Comparison of ENCODE assay signal across 24 cellular contexts in the genomic region with DNA sequence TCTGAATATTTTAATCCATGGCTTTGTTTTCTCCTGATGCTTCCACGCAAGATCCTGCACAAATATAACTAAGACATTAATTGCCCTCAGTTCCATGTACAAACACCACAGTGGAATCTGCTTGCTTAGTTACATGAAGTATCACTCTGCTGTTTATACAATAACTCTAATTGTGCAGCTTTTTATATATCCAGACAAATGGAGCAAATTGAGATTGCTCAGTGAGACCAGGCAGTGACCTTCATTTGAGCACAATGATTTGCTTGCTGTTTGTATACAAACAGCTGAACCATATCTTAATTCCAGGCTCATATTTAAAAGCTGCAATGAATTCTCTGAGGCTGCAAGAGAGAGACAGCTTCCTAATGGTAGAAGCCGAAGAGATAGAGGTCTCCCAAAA.
"Had no signal": no experiment of that assay in that cellular context is flagged by ENCODE, and none has a peak within 500 bp of the region (broad histone marks: within the 10 kb centered on the region; RNA-seq: fewer than 3 reads in every experiment).

No MANE protein-coding gene starts in this region.

- H3K9me3 ChIP-seq: ascending aorta, body of pancreas, Peyer's patch, SJSA1 had no signal

- H3K4me1 Mint-ChIP-seq: activated naive CD8-positive, alpha-beta T cell treated with anti-CD3 and anti-CD28 coated beads, Interleukin-2, amount 50 U/mL, for 24 hours; WTC11 had no signal

- H3K4me1 ChIP-seq: ascending aorta, body of pancreas, Peyer's patch, SJSA1 had no signal

- H3K27ac Mint-ChIP-seq: activated CD8-positive, alpha-beta T cell treated with anti-CD3 and anti-CD28 coated beads, Interleukin-2, amount 10 ng/mL, durations not matched to agents 7 days and 5 days; activated naive CD4-positive, alpha-beta T cell treated with anti-CD3 and anti-CD28 coated beads, Interleukin-2, amount 50 U/mL, for 72 hours; activated naive CD8-positive, alpha-beta T cell treated with anti-CD3 and anti-CD28 coated beads, Interleukin-2, amount 50 U/mL, for 24 hours; T-helper 1 cell treated with Interleukin-12 subunit alpha and Interleukin-12 subunit beta and Interleukin-4 antibody, amounts not matched to agents 30 μg/mL and 1 μg/mL, for 36 hours; WTC11 had no signal

- H3K36me3 ChIP-seq: ascending aorta, Peyer's patch, SJSA1 had no signal

- H3K36me3 Mint-ChIP-seq: activated naive CD4-positive, alpha-beta T cell treated with anti-CD3 and anti-CD28 coated beads, Interleukin-2, amount 50 U/mL, for 72 hours; WTC11 had no signal

- H3K4me3 ChIP-seq: ascending aorta, body of pancreas, K562, Peyer's patch, SJSA1 had no signal

- ATAC-seq: activated CD8-positive, alpha-beta T cell treated with anti-CD3 and anti-CD28 coated beads, Interleukin-2, amount 10 ng/mL, durations not matched to agents 7 days and 5 days; activated naive CD4-positive, alpha-beta T cell treated with anti-CD3 and anti-CD28 coated beads, Interleukin-2, amount 50 U/mL, for 72 hours; activated naive CD8-positive, alpha-beta T cell treated with anti-CD3 and anti-CD28 coated beads, Interleukin-2, amount 50 U/mL, for 24 hours; body of pancreas; K562; SK-N-SH treated with all-trans-retinoic acid at 6 μM for 48 hours; WTC11 had no signal

- H3K4me3 Mint-ChIP-seq: activated CD8-positive, alpha-beta T cell treated with anti-CD3 and anti-CD28 coated beads, Interleukin-2, amount 10 ng/mL, durations not matched to agents 7 days and 5 days; activated naive CD8-positive, alpha-beta T cell treated with anti-CD3 and anti-CD28 coated beads, Interleukin-2, amount 50 U/mL, for 24 hours; T-helper 1 cell treated with Interleukin-12 subunit alpha and Interleukin-12 subunit beta and Interleukin-4 antibody, amounts not matched to agents 30 μg/mL and 1 μg/mL, for 36 hours; WTC11 had no signal

- DNase-seq: activated CD4-positive, alpha-beta T cell treated with anti-CD3 and anti-CD28 coated beads for 48 hours; activated CD4-positive, alpha-beta T cell treated with anti-CD3 and anti-CD28 coated beads, Interleukin-2, amount 50 U/mL, for 4 hours; activated CD4-positive, CD25-positive, alpha-beta regulatory T cell treated with anti-CD3 and anti-CD28 coated beads, Interleukin-2, amount 50 U/mL, for 72 hours; activated CD8-positive, alpha-beta memory T cell treated with anti-CD3 and anti-CD28 coated beads, Interleukin-2, amount 50 U/mL, for 48 hours; activated CD8-positive, alpha-beta T cell treated with anti-CD3 and anti-CD28 coated beads, Interleukin-2, amount 10 ng/mL, durations not matched to agents 7 days and 5 days; activated naive CD8-positive, alpha-beta T cell treated with anti-CD3 and anti-CD28 coated beads, Interleukin-2, amount 50 U/mL, for 24 hours; activated T-cell treated with anti-CD3 and anti-CD28 coated beads, Interleukin-2, amount 50 U/mL, for 1 hour; amniotic stem cell; body of pancreas; central memory CD4-positive, alpha-beta T cell; Kasumi-1; NCI-H1048; NCI-H1694 treated with DMSO at 0.1 percent for 48 hours; NCI-H510A treated with DMSO at 0.1 percent for 48 hours; NCI-H82; Peyer's patch; SHP77 had no signal

- H3K9me3 Mint-ChIP-seq: activated naive CD8-positive, alpha-beta T cell treated with anti-CD3 and anti-CD28 coated beads, Interleukin-2, amount 50 U/mL, for 24 hours; T-helper 1 cell treated with Interleukin-12 subunit alpha and Interleukin-12 subunit beta and Interleukin-4 antibody, amounts not matched to agents 30 μg/mL and 1 μg/mL, for 36 hours; WTC11 had no signal

- H3K27me3 ChIP-seq: ascending aorta, body of pancreas, Peyer's patch had no signal
